In the genomic region with DNA sequence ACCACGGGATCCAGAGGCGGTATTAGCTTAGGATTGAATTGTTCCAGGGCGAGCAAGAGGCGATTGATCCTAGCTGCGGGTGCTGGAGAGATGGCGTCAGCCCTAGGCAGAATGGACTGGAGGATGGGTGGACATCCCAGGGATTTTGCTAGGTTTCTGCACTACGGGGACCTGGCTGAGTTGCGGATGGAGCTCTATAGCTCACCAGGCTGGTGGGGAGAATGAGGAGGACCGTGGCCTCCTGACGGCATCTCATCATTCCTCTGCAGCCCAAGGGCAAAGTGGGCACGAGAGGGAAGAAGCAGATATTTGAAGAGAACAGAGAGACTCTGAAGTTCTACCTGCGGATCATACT, we compare ENCODE assay signal across 1 cellular context.
TF ChIP-seq lines count a peak whose summit lies in the region.

No MANE protein-coding gene starts in this region.

TF ChIP-seq in HepG2, 621 proteins besides CTCF, POLR2A, EP300 and RAD21:
- TF ChIP-seq GATA4 (IDR thresholded peaks at IDR 0.05; ENCODE audit: borderline replicate concordance, low read depth) (no peak), ZFP37 (CRISPR knock-in tag; IDR thresholded peaks at IDR 0.05; ENCODE audit: borderline replicate concordance) (no peak), ZNF263 (CRISPR knock-in tag; IDR thresholded peaks at IDR 0.05) (no peak), ZNF75D (CRISPR knock-in tag; IDR thresholded peaks at IDR 0.05; ENCODE audit: borderline replicate concordance) (no peak), SIX4 (CRISPR knock-in tag; IDR thresholded peaks at IDR 0.05) (no peak), REXO4 (CRISPR knock-in tag; IDR thresholded peaks at IDR 0.05; ENCODE audit: borderline replicate concordance) (no peak), AGO2 (optimal IDR thresholded peaks at IDR 0.05; ENCODE audit: low read depth, low read length) (no peak), ELF1 (CRISPR knock-in tag; IDR thresholded peaks at IDR 0.05) (no peak), GLI4 (CRISPR knock-in tag; IDR thresholded peaks at IDR 0.05; ENCODE audit: borderline replicate concordance) (peak; percentile 50; the same call in 1 of the 2 replicates), KAT8 (CRISPR knock-in tag; IDR thresholded peaks at IDR 0.05) (no peak), ASH2L (IDR thresholded peaks at IDR 0.05; ENCODE audit: insufficient read length, low read depth, low read length) (no peak), PHF8 (CRISPR knock-in tag; IDR thresholded peaks at IDR 0.05) (no peak), HIVEP1 (CRISPR knock-in tag; IDR thresholded peaks at IDR 0.05) (no peak), ZNF572 (CRISPR knock-in tag; IDR thresholded peaks at IDR 0.05) (0 out of 2 replicates have a peak, but pooled peaks have one; percentile 10), MBD4 (IDR thresholded peaks at IDR 0.05; ENCODE audit: borderline replicate concordance, low read length) (no peak), RBAK (CRISPR knock-in tag; IDR thresholded peaks at IDR 0.05) (no peak), SRSF1 (optimal IDR thresholded peaks at IDR 0.05; ENCODE audit: low read depth, low read length) (no peak), ZNF501 (CRISPR knock-in tag; IDR thresholded peaks at IDR 0.05) (0 out of 2 replicates have a peak, but pooled peaks have one; percentile 0), MAFK (conservative IDR thresholded peaks at IDR 0.05 in 1 of 2, IDR thresholded peaks at IDR 0.05 in 1 of 2; ENCODE audit: low read length in 2 of 2) (no peak), DNMT3B (CRISPR knock-in tag; conservative IDR thresholded peaks at IDR 0.05) (0 out of 2 replicates have a peak, but pooled peaks have one; percentile 10), SRY (CRISPR knock-in tag; IDR thresholded peaks at IDR 0.05) (0 out of 2 replicates have a peak, but pooled peaks have one; percentile 21), SMYD3 (CRISPR knock-in tag; IDR thresholded peaks at IDR 0.05) (no peak), CCDC6 (CRISPR knock-in tag; IDR thresholded peaks at IDR 0.05) (no peak), ZNF777 (CRISPR knock-in tag; IDR thresholded peaks at IDR 0.05) (0 out of 2 replicates have a peak, but pooled peaks have one; percentile 9)
- TF ChIP-seq, protein P1, sequence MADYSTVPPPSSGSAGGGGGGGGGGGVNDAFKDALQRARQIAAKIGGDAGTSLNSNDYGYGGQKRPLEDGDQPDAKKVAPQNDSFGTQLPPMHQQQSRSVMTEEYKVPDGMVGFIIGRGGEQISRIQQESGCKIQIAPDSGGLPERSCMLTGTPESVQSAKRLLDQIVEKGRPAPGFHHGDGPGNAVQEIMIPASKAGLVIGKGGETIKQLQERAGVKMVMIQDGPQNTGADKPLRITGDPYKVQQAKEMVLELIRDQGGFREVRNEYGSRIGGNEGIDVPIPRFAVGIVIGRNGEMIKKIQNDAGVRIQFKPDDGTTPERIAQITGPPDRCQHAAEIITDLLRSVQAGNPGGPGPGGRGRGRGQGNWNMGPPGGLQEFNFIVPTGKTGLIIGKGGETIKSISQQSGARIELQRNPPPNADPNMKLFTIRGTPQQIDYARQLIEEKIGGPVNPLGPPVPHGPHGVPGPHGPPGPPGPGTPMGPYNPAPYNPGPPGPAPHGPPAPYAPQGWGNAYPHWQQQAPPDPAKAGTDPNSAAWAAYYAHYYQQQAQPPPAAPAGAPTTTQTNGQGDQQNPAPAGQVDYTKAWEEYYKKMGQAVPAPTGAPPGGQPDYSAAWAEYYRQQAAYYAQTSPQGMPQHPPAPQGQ (CRISPR knock-in tag; IDR thresholded peaks at IDR 0.05; ENCODE audit: borderline replicate concordance): no peak
- TF ChIP-seq, protein P2, sequence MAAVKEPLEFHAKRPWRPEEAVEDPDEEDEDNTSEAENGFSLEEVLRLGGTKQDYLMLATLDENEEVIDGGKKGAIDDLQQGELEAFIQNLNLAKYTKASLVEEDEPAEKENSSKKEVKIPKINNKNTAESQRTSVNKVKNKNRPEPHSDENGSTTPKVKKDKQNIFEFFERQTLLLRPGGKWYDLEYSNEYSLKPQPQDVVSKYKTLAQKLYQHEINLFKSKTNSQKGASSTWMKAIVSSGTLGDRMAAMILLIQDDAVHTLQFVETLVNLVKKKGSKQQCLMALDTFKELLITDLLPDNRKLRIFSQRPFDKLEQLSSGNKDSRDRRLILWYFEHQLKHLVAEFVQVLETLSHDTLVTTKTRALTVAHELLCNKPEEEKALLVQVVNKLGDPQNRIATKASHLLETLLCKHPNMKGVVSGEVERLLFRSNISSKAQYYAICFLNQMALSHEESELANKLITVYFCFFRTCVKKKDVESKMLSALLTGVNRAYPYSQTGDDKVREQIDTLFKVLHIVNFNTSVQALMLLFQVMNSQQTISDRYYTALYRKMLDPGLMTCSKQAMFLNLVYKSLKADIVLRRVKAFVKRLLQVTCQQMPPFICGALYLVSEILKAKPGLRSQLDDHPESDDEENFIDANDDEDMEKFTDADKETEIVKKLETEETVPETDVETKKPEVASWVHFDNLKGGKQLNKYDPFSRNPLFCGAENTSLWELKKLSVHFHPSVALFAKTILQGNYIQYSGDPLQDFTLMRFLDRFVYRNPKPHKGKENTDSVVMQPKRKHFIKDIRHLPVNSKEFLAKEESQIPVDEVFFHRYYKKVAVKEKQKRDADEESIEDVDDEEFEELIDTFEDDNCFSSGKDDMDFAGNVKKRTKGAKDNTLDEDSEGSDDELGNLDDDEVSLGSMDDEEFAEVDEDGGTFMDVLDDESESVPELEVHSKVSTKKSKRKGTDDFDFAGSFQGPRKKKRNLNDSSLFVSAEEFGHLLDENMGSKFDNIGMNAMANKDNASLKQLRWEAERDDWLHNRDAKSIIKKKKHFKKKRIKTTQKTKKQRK (IDR thresholded peaks at IDR 0.05; ENCODE audit: low read length): no peak
